ENCODE assay signal across 13 cellular contexts in the genomic region with DNA sequence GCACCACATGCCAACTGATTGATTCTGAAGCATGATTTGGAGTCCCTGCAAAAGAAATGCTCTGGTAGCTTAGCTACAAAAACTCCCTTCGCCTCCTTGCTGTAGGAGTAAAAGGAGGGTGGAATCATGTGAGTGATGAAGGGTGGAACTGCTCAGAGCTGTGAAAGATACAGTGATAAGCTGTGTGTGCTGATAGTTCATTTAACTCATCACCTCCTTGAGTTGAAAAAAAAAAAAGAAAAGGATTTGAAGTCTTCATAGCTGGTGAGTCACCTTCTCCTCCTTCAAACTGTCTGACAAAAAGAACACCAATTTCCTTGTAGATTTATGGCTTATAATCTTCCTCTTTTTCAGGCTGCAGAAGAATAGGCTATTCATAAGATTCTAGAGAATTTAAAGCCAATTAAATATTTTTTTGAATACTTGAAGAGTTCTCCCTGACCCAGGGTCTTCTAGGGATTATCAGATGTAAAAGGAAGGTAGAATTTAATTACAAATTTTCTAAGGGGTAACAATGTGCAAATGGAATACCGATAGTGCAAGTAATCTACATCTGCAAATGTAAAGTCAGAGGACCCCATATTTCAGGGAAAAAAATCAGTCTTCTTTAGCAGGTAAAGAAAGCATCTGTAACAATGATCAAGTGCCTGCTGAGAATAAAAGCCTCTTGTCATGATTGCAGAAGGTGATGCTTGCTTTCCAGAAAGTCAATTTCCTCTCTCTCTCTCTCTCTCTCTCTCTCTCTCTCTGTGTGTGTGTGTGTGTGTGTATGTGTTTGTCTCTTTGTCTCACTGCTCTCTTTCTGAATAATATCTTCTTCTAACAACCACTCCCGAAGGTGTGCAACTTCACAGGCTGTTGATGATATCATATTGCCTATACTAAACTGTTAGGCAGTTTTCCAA.
DNase-seq lines count a peak whose midpoint lies in the region; ATAC-seq and TF ChIP-seq lines count a peak whose summit lies in the region.
"Had no signal": no experiment of that assay in that cellular context is flagged by ENCODE, and none has a peak within 500 bp of the region (broad histone marks: within the 10 kb centered on the region; RNA-seq: fewer than 3 reads in every experiment).

No MANE protein-coding gene starts in this region.

- POLR2A ChIA-PET in IMR-90 (lab: Charles Lee; ENCODE audit: unreplicated experiment): interaction anchor here (0.6 kb wide), 1 partner anchor 43 kb away, joined by 8 read pairs; no protein-coding TSS in a partner anchor

- peak overlapping the region; percentile 10; the same call in 1 of the 2 replicates for H3K56ac ChIP-seq in IMR-90 (ENCODE audit: extremely low read depth, insufficient read depth, low read length)

- H2BK5ac ChIP-seq in IMR-90 (ENCODE audit: low read depth, low read length, poor library complexity, severe bottlenecking): peak overlapping the region; percentile 63

- ATAC-seq in IMR-90 (ENCODE audit: low read depth) (peak; percentile 33), GM18907 (IDR thresholded peaks at IDR 0.05; ENCODE audit: unreplicated experiment) (no peak)
- ATAC-seq: body of pancreas, T-helper 17 cell had no signal

- DNase-seq in A172 (ENCODE audit: low spot score): peak; percentile 90
- peak; percentile 65 for DNase-seq in IMR-90
- DNase-seq in SJSA1 (ENCODE audit: low read depth in 1 of 2, low spot score in 2 of 2): peak in 1 of 2 experiments; percentile 31
- peak; percentile 55 for DNase-seq in fibroblast of villous mesenchyme (ENCODE audit: low read depth)
- DNase-seq in stimulated activated CD4-positive, alpha-beta T cell treated with anti-CD3 and anti-CD28 coated beads, Interleukin-4, amount 100 ng/mL, for 24 hours: no peak
- no peak for DNase-seq in activated CD4-positive, CD25-positive, alpha-beta regulatory T cell (lab: John Stamatoyannopoulos, UW)
- DNase-seq in T1000 (lab: John Stamatoyannopoulos, UW): no peak
- DNase-seq: ACHN; activated CD4-positive, alpha-beta T cell treated with anti-CD3 and anti-CD28 coated beads, Interleukin-2, amount 50 U/mL, for 1 hour; body of pancreas; NCI-H187; T-helper 17 cell had no signal

- no peak overlapping the region for H2AK9ac ChIP-seq in IMR-90 (replicated peaks; ENCODE audit: low read depth, low read length, poor library complexity)

- TF ChIP-seq POLR2A in IMR-90 (IDR thresholded peaks at IDR 0.05; ENCODE audit: low read depth, low read length): no peak

- peak overlapping the region; percentile 71 for H2BK120ac ChIP-seq in IMR-90 (ENCODE audit: low read depth, low read length)

- intact Hi-C loops in IMR-90 (cut with micrococcal nuclease): no loop called here

- CTCF ChIA-PET in IMR-90 (lab: Yijun Ruan, JAX): no interaction called here

- H3K14ac ChIP-seq in IMR-90 (replicated peaks; ENCODE audit: low read depth, low read length): peak overlapping the region; percentile 86; the same call in 1 of the 2 replicates

- H3K79me1 ChIP-seq in IMR-90 (ENCODE audit: low read depth in 1 of 2, low read length in 2 of 2): 0 out of 4 replicates have a peak, but pooled peaks cover 2 to 3% of the 10 kb centered on the region in 2 experiments

- H2BK20ac ChIP-seq in IMR-90 (ENCODE audit: low read depth, low read length): peak overlapping the region; percentile 33; the same call in 1 of the 2 replicates

- peaks cover 3% of the 10 kb centered on the region; the same call in 1 of the 2 replicates for H3K9me1 ChIP-seq in IMR-90 (ENCODE audit: insufficient read depth, low read length)

- TF ChIP-seq CTCF in IMR-90 (conservative IDR thresholded peaks at IDR 0.05; ENCODE audit: low read depth, low read length) (no peak), fibroblast of villous mesenchyme (IDR thresholded peaks at IDR 0.05; ENCODE audit: insufficient read depth, low read depth, low read length) (no peak)

- WGBS in IMR-90 (ENCODE audit: extremely low coverage in 2 of 2, insufficient read length in 1 of 2), 2 experiments: no CpG with 5 or more reads among the region's 3 CpGs

- no peaks in the 10 kb centered on the region for H4K20me1 ChIP-seq in IMR-90 (ENCODE audit: insufficient read depth, low read length)

- H3K27me3 ChIP-seq in IMR-90 (ENCODE audit: control insufficient read depth, insufficient read depth, low read length) (no peaks in the 10 kb centered on the region), SJSA1 (replicated peaks) (no peaks in the 10 kb centered on the region)
- H3K27me3 ChIP-seq: body of pancreas had no signal

- H3K9me3 ChIP-seq in IMR-90 (ENCODE audit: control insufficient read depth, insufficient read depth, low read length) (no peaks in the 10 kb centered on the region), SJSA1 (replicated peaks) (no peaks in the 10 kb centered on the region)
- H3K9me3 ChIP-seq: body of pancreas had no signal

- H3K23ac ChIP-seq in IMR-90 (ENCODE audit: low read depth, low read length): no peak overlapping the region

- H3K4ac ChIP-seq in IMR-90 (ENCODE audit: low read depth, low read length): peak overlapping the region; percentile 58; the same call in 1 of the 2 replicates

- H4K91ac ChIP-seq in IMR-90 (ENCODE audit: insufficient read depth, low read depth, low read length): peak overlapping the region; percentile 30; the same call in 1 of the 2 replicates

- no peak overlapping the region; the same call in 1 of the 2 replicates for H3K9ac ChIP-seq in IMR-90 (ENCODE audit: low read depth, low read length)

- dilution Hi-C loops in IMR-90 (cut with HindIII; ENCODE audit: low sequenced_read_pairs, unreplicated experiment): no loop called here

- H3K4me1 ChIP-seq in IMR-90 (ENCODE audit: control insufficient read depth, insufficient read depth, low read length) (peaks cover 7% of the 10 kb centered on the region), SJSA1 (replicated peaks) (peaks cover 27% of the 10 kb centered on the region)
- H3K4me1 ChIP-seq: body of pancreas had no signal

- H2AFZ ChIP-seq in IMR-90 (replicated peaks; ENCODE audit: low read length, poor library complexity): peak overlapping the region; percentile 79

- H2BK15ac ChIP-seq in IMR-90 (ENCODE audit: low read depth, low read length): peak overlapping the region; percentile 70; the same call in 2 of the 3 replicates

- no peak overlapping the region for H3K27ac ChIP-seq in IMR-90 (ENCODE audit: insufficient read depth, low read length)
- H3K27ac ChIP-seq in SJSA1: peak overlapping the region; percentile 42
- H3K27ac ChIP-seq: body of pancreas had no signal

- peak overlapping the region; percentile 46 to 57; a peak in 2 of 4 replicates for H4K8ac ChIP-seq in IMR-90 (ENCODE audit: low read depth in 2 of 2, low read length in 2 of 2)

- no peak overlapping the region; the same call in 1 of the 2 replicates for H4K5ac ChIP-seq in IMR-90 (ENCODE audit: low read depth, low read length)

- H3K4me3 ChIP-seq in IMR-90 (ENCODE audit: insufficient read depth, low read depth, low read length) (no peak overlapping the region), SJSA1 (peak overlapping the region; percentile 13), fibroblast of villous mesenchyme (ENCODE audit: low read depth, low read length) (no peak overlapping the region)
- H3K4me3 ChIP-seq: body of pancreas had no signal

- no peaks in the 10 kb centered on the region for H3K36me3 ChIP-seq in IMR-90 (ENCODE audit: control insufficient read depth, insufficient read depth, low read length)
- no peaks in the 10 kb centered on the region for H3K36me3 ChIP-seq in SJSA1

- TF ChIP-seq RAD21 in IMR-90 (IDR thresholded peaks at IDR 0.05; ENCODE audit: low read length): no peak

- no TSS peak for BruUV-seq in IMR-90 (replicated peaks; lab: Mats Ljungman, UMichigan)

- H3K4me2 ChIP-seq in IMR-90 (ENCODE audit: low read depth, low read length): peak overlapping the region; percentile 13; the same call in 1 of the 2 replicates

- in situ Hi-C loops in IMR-90 (cut with MboI; ENCODE audit: low sequenced_read_pairs): no loop called here

- peak overlapping the region; percentile 73; the same call in 1 of the 2 replicates for H3K18ac ChIP-seq in IMR-90 (ENCODE audit: low read depth, low read length)

- H2AK5ac ChIP-seq in IMR-90 (ENCODE audit: low read depth, low read length): peak overlapping the region; percentile 70; the same call in 1 of the 2 replicates

TF ChIP-seq in IMR-90, 13 proteins besides CTCF, POLR2A, EP300 and RAD21:
- TF ChIP-seq CHD1 (IDR thresholded peaks at IDR 0.05; ENCODE audit: low read depth, low read length): no peak
- TF ChIP-seq NFE2L2 (IDR thresholded peaks at IDR 0.05; ENCODE audit: low read depth, low read length): no peak
- TF ChIP-seq CEBPB (IDR thresholded peaks at IDR 0.05; ENCODE audit: low read depth, low read length): no peak
- no peak for TF ChIP-seq RCOR1 (IDR thresholded peaks at IDR 0.05; ENCODE audit: insufficient replicate concordance, low read length)
- TF ChIP-seq MAZ (IDR thresholded peaks at IDR 0.05; ENCODE audit: borderline replicate concordance, low read depth, low read length): no peak
- no peak for TF ChIP-seq SMC3 (IDR thresholded peaks at IDR 0.05; ENCODE audit: low read depth, low read length)
- no peak for TF ChIP-seq MXI1 (IDR thresholded peaks at IDR 0.05; ENCODE audit: borderline replicate concordance, low read depth, low read length)
- no peak for TF ChIP-seq FOS (IDR thresholded peaks at IDR 0.05; ENCODE audit: low read depth, low read length)
- TF ChIP-seq USF2 (IDR thresholded peaks at IDR 0.05; ENCODE audit: low read depth, low read length): no peak
- no peak for TF ChIP-seq MAFK (IDR thresholded peaks at IDR 0.05; ENCODE audit: low read depth, low read length)
- no peak for TF ChIP-seq RFX5 (IDR thresholded peaks at IDR 0.05; ENCODE audit: low read depth, low read length)
- TF ChIP-seq, protein P1, sequence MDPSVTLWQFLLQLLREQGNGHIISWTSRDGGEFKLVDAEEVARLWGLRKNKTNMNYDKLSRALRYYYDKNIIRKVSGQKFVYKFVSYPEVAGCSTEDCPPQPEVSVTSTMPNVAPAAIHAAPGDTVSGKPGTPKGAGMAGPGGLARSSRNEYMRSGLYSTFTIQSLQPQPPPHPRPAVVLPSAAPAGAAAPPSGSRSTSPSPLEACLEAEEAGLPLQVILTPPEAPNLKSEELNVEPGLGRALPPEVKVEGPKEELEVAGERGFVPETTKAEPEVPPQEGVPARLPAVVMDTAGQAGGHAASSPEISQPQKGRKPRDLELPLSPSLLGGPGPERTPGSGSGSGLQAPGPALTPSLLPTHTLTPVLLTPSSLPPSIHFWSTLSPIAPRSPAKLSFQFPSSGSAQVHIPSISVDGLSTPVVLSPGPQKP (IDR thresholded peaks at IDR 0.05; ENCODE audit: borderline replicate concordance, low read depth, low read length): no peak
- no peak for TF ChIP-seq BHLHE40 (IDR thresholded peaks at IDR 0.05; ENCODE audit: low read depth, low read length)

Comparison
In these comparisons a context has a peak if more than half of its experiments do, and no peak if none do; other contexts are left out.
1. DNase-seq: peak in A172 (single experiment), IMR-90 (single experiment) and fibroblast of villous mesenchyme (single experiment); none in stimulated activated CD4-positive, alpha-beta T cell treated with anti-CD3 and anti-CD28 coated beads, Interleukin-4, amount 100 ng/mL, for 24 hours (single experiment), activated CD4-positive, CD25-positive, alpha-beta regulatory T cell (0 of 4) and T1000 (single experiment).